ENCODE assay signal across 20 cellular contexts in genomic region chr12:26647091-26647490, GRCh38.
"Had no signal": no experiment of that assay in that cellular context is flagged by ENCODE, and none has a peak within 500 bp of the region (broad histone marks: within the 10 kb centered on the region; RNA-seq: fewer than 3 reads in every experiment).

No MANE protein-coding gene starts in this region.

- DNase-seq: activated B cell treated with CpG ODN at 0.5 μM for 24 hours; activated CD4-positive, alpha-beta T cell treated with anti-CD3 and anti-CD28 coated beads for 48 hours; activated CD8-positive, alpha-beta T cell treated with anti-CD3 and anti-CD28 coated beads for 36 hours; activated naive CD4-positive, alpha-beta T cell treated with Interleukin-2 at 50 U/mL for 16 hours; activated naive CD8-positive, alpha-beta T cell treated with anti-CD3 and anti-CD28 coated beads, Interleukin-2, amount 10 ng/mL, durations not matched to agents 7 days and 5 days; activated T-cell treated with anti-CD3 and anti-CD28 coated beads, Interleukin-2, amount 50 U/mL, for 24 hours; amygdala; central memory CD4-positive, alpha-beta T cell; erythroblast; gastrocnemius medialis; heart left ventricle; kidney; left ventricle myocardium superior; mucosa of descending colon; natural killer cell; pancreas; spleen; stimulated activated CD8-positive, alpha-beta memory T cell treated with anti-CD3 and anti-CD28 coated beads, Interleukin-4, amount 100 ng/mL, for 48 hours; stimulated activated naive CD4-positive, alpha-beta T cell treated with Interleukin-2 at 50 U/mL for 16 hours; thyroid gland had no signal

- H3K27me3 ChIP-seq: gastrocnemius medialis, heart left ventricle, pancreas, spleen, thyroid gland had no signal

- H3K36me3 ChIP-seq: gastrocnemius medialis, pancreas, thyroid gland had no signal

- H3K4me1 ChIP-seq: gastrocnemius medialis, pancreas, spleen, thyroid gland had no signal

- H3K9me3 ChIP-seq: gastrocnemius medialis, mucosa of descending colon, pancreas, thyroid gland had no signal

- H3K4me3 ChIP-seq: gastrocnemius medialis, heart left ventricle, mucosa of descending colon, pancreas, spleen, thyroid gland had no signal

- H3K27ac ChIP-seq: gastrocnemius medialis, heart left ventricle, pancreas, thyroid gland had no signal
